Comparison of ENCODE assay signal across 12 cellular contexts in genomic region chr4:18568600-18568999, GRCh38.
DNase-seq lines count a peak whose midpoint lies in the region; ATAC-seq and TF ChIP-seq lines count a peak whose summit lies in the region.
"Had no signal": no experiment of that assay in that cellular context is flagged by ENCODE, and none has a peak within 500 bp of the region (broad histone marks: within the 10 kb centered on the region; RNA-seq: fewer than 3 reads in every experiment).

No MANE protein-coding gene starts in this region.

- WGBS in mammary epithelial cell (ENCODE audit: low coverage, missing lambda C conversion rate) = 30% methylated on average over 2 of the region's 2 CpGs
- WGBS in smooth muscle cell (ENCODE audit: low lambda C conversion rate) = 41% methylated on average over 2 of the region's 2 CpGs

- H3K27ac ChIP-seq in mammary epithelial cell (ENCODE audit: insufficient read depth, low read depth, low read length) (no peak overlapping the region), Panc1 (ENCODE audit: low read length) (no peak overlapping the region), smooth muscle cell (ENCODE audit: low read depth) (no peak overlapping the region)

- H3K27me3 ChIP-seq in mammary epithelial cell (ENCODE audit: insufficient read depth, low read length) (no peaks in the 10 kb centered on the region), Panc1 (ENCODE audit: control insufficient read depth, insufficient read depth, low read length) (no peaks in the 10 kb centered on the region), smooth muscle cell (ENCODE audit: low read depth) (no peaks in the 10 kb centered on the region)

- H2AFZ ChIP-seq in mammary epithelial cell (ENCODE audit: low read depth, low read length) = no peak overlapping the region
- peak overlapping the region; percentile 39 for H2AFZ ChIP-seq in smooth muscle cell (ENCODE audit: low read depth)

- peaks cover 4% of the 10 kb centered on the region for H3F3A ChIP-seq in smooth muscle cell (ENCODE audit: low read depth)

- POLR2A ChIA-PET in Panc1 (lab: Charles Lee) = no interaction called here

- H3K4me1 ChIP-seq in mammary epithelial cell (ENCODE audit: insufficient read depth, low read length) (no peaks in the 10 kb centered on the region), Panc1 (ENCODE audit: control insufficient read depth, insufficient read depth, low read length) (no peaks in the 10 kb centered on the region), smooth muscle cell (ENCODE audit: low read depth) (peaks cover 9% of the 10 kb centered on the region)

- no TSS peak for BruUV-seq in mammary epithelial cell (replicated peaks; lab: Mats Ljungman, UMichigan)
- BruUV-seq in Panc1 (replicated peaks; lab: Mats Ljungman, UMichigan) = no TSS peak

- H4K20me1 ChIP-seq in mammary epithelial cell (ENCODE audit: insufficient read depth, low read length) = no peaks in the 10 kb centered on the region
- H4K20me1 ChIP-seq in smooth muscle cell (ENCODE audit: low read depth) = no peaks in the 10 kb centered on the region

- H3K9ac ChIP-seq in mammary epithelial cell (ENCODE audit: insufficient read depth, low read length) = no peak overlapping the region
- no peak overlapping the region for H3K9ac ChIP-seq in smooth muscle cell (ENCODE audit: low read depth)

- TF ChIP-seq CTCF in mammary epithelial cell (conservative IDR thresholded peaks at IDR 0.05 in 1 of 2, IDR thresholded peaks at IDR 0.05 in 1 of 2; ENCODE audit: extremely low read depth in 1 of 2, insufficient read depth in 1 of 2, low read depth in 1 of 2, low read length in 2 of 2) (no peak), Panc1 (IDR thresholded peaks at IDR 0.05) (peak; percentile 12; the same call in 1 of the 2 replicates), fibroblast of the aortic adventitia (IDR thresholded peaks at IDR 0.05; ENCODE audit: insufficient read depth, low read length) (no peak), smooth muscle cell (IDR thresholded peaks at IDR 0.05; ENCODE audit: borderline replicate concordance, insufficient read depth, poor library complexity, severe bottlenecking) (peak; percentile 33)

- no peak for ATAC-seq in Panc1
- no peak for ATAC-seq in HG03460 (IDR thresholded peaks at IDR 0.05; ENCODE audit: unreplicated experiment)
- ATAC-seq: activated CD4-positive, alpha-beta T cell treated with anti-CD3 and anti-CD28 coated beads for 36 hours; naive thymus-derived CD4-positive, alpha-beta T cell had no signal

- H3K4me2 ChIP-seq in mammary epithelial cell (ENCODE audit: insufficient read depth, low read depth, low read length) (no peak overlapping the region), smooth muscle cell (no peak overlapping the region)

- H3K9me3 ChIP-seq in mammary epithelial cell (replicated peaks; ENCODE audit: insufficient read depth, low read length) (no peaks in the 10 kb centered on the region), Panc1 (ENCODE audit: control insufficient read depth, insufficient read depth, low read depth, low read length) (no peaks in the 10 kb centered on the region), smooth muscle cell (replicated peaks; ENCODE audit: low read depth) (no peaks in the 10 kb centered on the region)

- dilution Hi-C loops in mammary epithelial cell (cut with HindIII; ENCODE audit: low sequenced_read_pairs) = no loop called here

- CTCF ChIA-PET in mammary epithelial cell (lab: Charles Lee; ENCODE audit: low non-redundant PET) = no interaction called here
- CTCF ChIA-PET in Panc1 (lab: Charles Lee) = no interaction called here

- intact Hi-C loops in mammary epithelial cell (cut with micrococcal nuclease) (no loop called here), Panc1 (cut with micrococcal nuclease; ENCODE audit: unreplicated experiment) (no loop called here)

- DNase-seq in T47D (ENCODE audit: low read depth in 1 of 2, low spot score in 1 of 2) = peak; percentile 1 to 21
- no peak for DNase-seq in mammary epithelial cell
- DNase-seq in Panc1 (ENCODE audit: low read depth, low spot score) = peak; percentile 2
- DNase-seq in fibroblast of the aortic adventitia (ENCODE audit: low read depth) = peak; percentile 6
- DNase-seq in smooth muscle cell (lab: John Stamatoyannopoulos, UW; ENCODE audit: unreplicated experiment) = no peak
- no peak for DNase-seq in kidney glomerular epithelial cell (lab: John Stamatoyannopoulos, UW)
- DNase-seq in NAMALWA (ENCODE audit: low spot score) = no peak
- DNase-seq: activated CD4-positive, alpha-beta T cell treated with anti-CD3 and anti-CD28 coated beads for 36 hours; immature natural killer cell; naive thymus-derived CD4-positive, alpha-beta T cell; NCI-H510A treated with DMSO at 0.1 percent for 48 hours had no signal

- in situ Hi-C loops in T47D (cut with HindIII; ENCODE audit: low pct_unique_long_range_greater_than_20kb, low sequenced_read_pairs) = no loop called here
- in situ Hi-C loops in mammary epithelial cell (cut with MboI; ENCODE audit: low sequenced_read_pairs in 2 of 2) = no loop called here
- in situ Hi-C loops in Panc1 (cut with HindIII; ENCODE audit: low pct_unique_long_range_greater_than_20kb, low sequenced_read_pairs) = no loop called here

- no peaks in the 10 kb centered on the region for H3K36me3 ChIP-seq in mammary epithelial cell (ENCODE audit: insufficient read depth, low read length)
- H3K36me3 ChIP-seq in Panc1 (ENCODE audit: control insufficient read depth, insufficient read depth, low read length) = no peaks in the 10 kb centered on the region
- no peaks in the 10 kb centered on the region for H3K36me3 ChIP-seq in smooth muscle cell (ENCODE audit: low read depth)

- no peaks in the 10 kb centered on the region for H3K79me2 ChIP-seq in mammary epithelial cell (ENCODE audit: insufficient read depth, low read length)
- no peaks in the 10 kb centered on the region for H3K79me2 ChIP-seq in smooth muscle cell (ENCODE audit: low read depth)

- H3K4me3 ChIP-seq in mammary epithelial cell (replicated peaks in 1 of 3; ENCODE audit: insufficient read depth in 1 of 3, low read depth in 2 of 3, low read length in 3 of 3) = no peak overlapping the region
- no peak overlapping the region for H3K4me3 ChIP-seq in Panc1 (ENCODE audit: low read depth in 2 of 2, low read length in 2 of 2)
- no peak overlapping the region for H3K4me3 ChIP-seq in fibroblast of the aortic adventitia (ENCODE audit: low read depth, low read length)
- no peak overlapping the region for H3K4me3 ChIP-seq in smooth muscle cell

Comparison
In these comparisons a context has a peak if more than half of its experiments do, and no peak if none do; other contexts are left out.
1. DNase-seq: peak in T47D (2 of 2), Panc1 (single experiment) and fibroblast of the aortic adventitia (single experiment); none in mammary epithelial cell (single experiment), smooth muscle cell (single experiment), kidney glomerular epithelial cell (single experiment) and NAMALWA (single experiment).
2. CTCF ChIP-seq: peak in Panc1 (single experiment) and smooth muscle cell (single experiment); none in mammary epithelial cell (0 of 2) and fibroblast of the aortic adventitia (single experiment).